ENCODE assay signal across 28 cellular contexts in the genomic region with DNA sequence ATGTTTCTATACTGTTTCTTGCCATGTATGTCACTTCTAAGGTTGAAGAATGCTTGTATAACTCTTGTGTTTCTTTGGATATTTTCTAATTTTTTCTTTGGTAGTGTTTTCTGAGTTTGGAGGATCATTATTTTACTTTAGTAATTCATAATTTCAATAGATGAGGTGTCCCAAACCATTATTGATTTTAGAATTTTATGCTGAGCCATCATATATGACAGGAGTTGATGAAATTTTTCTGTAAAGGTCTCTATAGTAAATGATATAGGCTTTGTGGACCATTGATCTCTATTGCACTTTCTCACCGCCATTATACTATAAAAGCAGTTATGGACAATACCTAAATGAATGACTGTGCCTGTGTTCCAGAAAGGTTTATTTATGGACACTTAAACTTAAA.
"Had no signal": no experiment of that assay in that cellular context is flagged by ENCODE, and none has a peak within 500 bp of the region (broad histone marks: within the 10 kb centered on the region; RNA-seq: fewer than 3 reads in every experiment).

No MANE protein-coding gene starts in this region.

- H3K4me3 ChIP-seq: neural progenitor cell, ovary, psoas muscle, skin epidermis, smooth muscle cell, spleen, suprapubic skin, testis, tibial artery, transverse colon, upper lobe of right lung, uterus had no signal

- H3K4me1 ChIP-seq: neural progenitor cell, parathyroid adenoma, spleen, testis, upper lobe of right lung, uterus had no signal

- H3K9me3 ChIP-seq: ovary, psoas muscle, spleen, suprapubic skin, testis, tibial artery, transverse colon, upper lobe of right lung, uterus had no signal

- H3K4me2 ChIP-seq: neural progenitor cell had no signal

- H3K36me3 ChIP-seq: neural progenitor cell, ovary, spleen, suprapubic skin, tibial artery, transverse colon, upper lobe of right lung, uterus had no signal

- H2AFZ ChIP-seq: neural progenitor cell, parathyroid adenoma had no signal

- H3K27ac ChIP-seq: neural progenitor cell, ovary, parathyroid adenoma, skin epidermis, spleen, suprapubic skin, testis, tibial artery, transverse colon, upper lobe of right lung, uterus had no signal

- DNase-seq: natural killer cell; occipital lobe; ovary; posterior cingulate gyrus; psoas muscle; right cardiac atrium; spleen; stimulated activated CD4-positive, alpha-beta T cell treated with anti-CD3 and anti-CD28 coated beads, Interleukin-12 subunit alpha, Interleukin-12 subunit beta, amount 100 ng/mL, for 4 hours; stimulated activated CD4-positive, alpha-beta T cell treated with anti-CD3 and anti-CD28 coated beads, Interleukin-1b, Interleukin-23, amount 100 ng/mL, for 48 hours; stimulated activated CD4-positive, alpha-beta T cell treated with anti-CD3 and anti-CD28 coated beads, Interleukin-4, amount 100 ng/mL, for 1 hour; stimulated activated CD4-positive, alpha-beta T cell treated with anti-CD3 and anti-CD28 coated beads, Interleukin-4, amount 100 ng/mL, for 4 hours; stimulated activated CD8-positive, alpha-beta memory T cell treated with anti-CD3 and anti-CD28 coated beads, Interleukin-4, amount 100 ng/mL, for 48 hours; stimulated activated naive CD4-positive, alpha-beta T cell; stimulated activated naive CD8-positive, alpha-beta T cell treated with anti-CD3 and anti-CD28 coated beads, Interleukin-15, amount 100 ng/mL, for 72 hours; stimulated activated naive CD8-positive, alpha-beta T cell treated with anti-CD3 and anti-CD28 coated beads, Interleukin-15, Interleukin-2, amounts not matched to agents 100 U/mL and 50 U/mL, for 24 hours; substantia nigra; testis; tibial artery; transverse colon; upper lobe of right lung; uterus had no signal

- H3K27me3 ChIP-seq: neural progenitor cell, ovary, suprapubic skin, testis, tibial artery, transverse colon, upper lobe of right lung, uterus had no signal

- H3K9ac ChIP-seq: neural progenitor cell, parathyroid adenoma had no signal

- H3K79me2 ChIP-seq: parathyroid adenoma had no signal

- ATAC-seq: natural killer cell; psoas muscle; right cardiac atrium; sciatic nerve; stimulated activated memory B cell treated with anti-CD40 and anti-IgM and Interleukin-4, amounts not matched to agents 10 μg/mL and 1 μg/mL and 100 μg/mL, for 72 hours; stimulated activated naive CD8-positive, alpha-beta T cell treated with anti-CD3 and anti-CD28 coated beads, Interleukin-15, amount 100 ng/mL, for 72 hours; stimulated activated naive CD8-positive, alpha-beta T cell treated with anti-CD3 and anti-CD28 coated beads, Interleukin-15, Interleukin-2, amounts not matched to agents 100 U/mL and 50 U/mL, for 24 hours; upper lobe of right lung had no signal
